Comparison of ENCODE assay signal across 22 cellular contexts in the genomic region with DNA sequence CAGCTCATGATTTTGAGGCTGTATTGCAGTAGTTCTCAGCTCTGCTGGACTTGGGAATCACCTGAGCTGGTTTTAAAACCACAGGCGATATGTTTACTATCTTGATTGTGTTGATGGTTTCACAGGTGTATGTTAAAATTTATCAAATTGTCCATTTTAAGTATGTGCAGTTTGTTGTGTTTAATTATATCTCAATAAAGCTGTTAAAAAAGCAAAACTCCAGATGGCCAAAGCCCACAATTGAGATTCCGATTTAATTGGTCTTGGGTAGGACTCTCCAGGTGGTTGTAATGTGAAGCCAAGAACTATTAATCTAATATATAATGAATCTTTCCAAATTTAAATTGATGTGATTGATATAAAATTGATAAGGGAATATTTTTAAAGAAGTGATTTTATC. TPM values are rescaled to one million over a fixed set of nuclear protein-coding genes. Genes with fewer than 3 reads are reported as not detected.
"Had no signal": no experiment of that assay in that cellular context is flagged by ENCODE, and none has a peak within 500 bp of the region (broad histone marks: within the 10 kb centered on the region; RNA-seq: fewer than 3 reads in every experiment).

No MANE protein-coding gene starts in this region.

- H3K4me3 ChIP-seq: coronary artery, ovary, skin epidermis, uterus had no signal

- H3K27me3 ChIP-seq: brain microvascular endothelial cell, ovary, uterus had no signal

- DNase-seq: activated CD4-positive, alpha-beta memory T cell treated with anti-CD3 and anti-CD28 coated beads, Interleukin-2, amount 10 ng/mL, durations not matched to agents 7 days and 5 days; activated CD4-positive, alpha-beta T cell treated with anti-CD3 and anti-CD28 coated beads for 1 hour; activated CD4-positive, alpha-beta T cell treated with anti-CD3 and anti-CD28 coated beads, Interleukin-2, amount 10 ng/mL, durations not matched to agents 7 days and 5 days; activated gamma-delta T cell treated with Interleukin-2 at 50 U/mL for 16 hours; activated naive CD4-positive, alpha-beta T cell treated with anti-CD3 and anti-CD28 coated beads, Interleukin-2, amount 50 U/mL, for 16 hours; activated T-cell treated with anti-CD3 and anti-CD28 coated beads, Interleukin-2, amount 50 U/mL, for 4 hours; amniotic stem cell; brain microvascular endothelial cell; effector memory CD8-positive, alpha-beta T cell; foreskin fibroblast; immature natural killer cell; kidney; left colon; mammary epithelial cell; ovary; retina; stimulated activated CD4-positive, alpha-beta T cell treated with anti-CD3 and anti-CD28 coated beads, Interleukin-12 subunit alpha, Interleukin-12 subunit beta, amount 100 ng/mL, for 4 hours; stimulated activated CD4-positive, alpha-beta T cell treated with anti-CD3 and anti-CD28 coated beads, Interleukin-4, amount 100 ng/mL, for 1 hour; uterus had no signal

- H3K27ac ChIP-seq: brain microvascular endothelial cell, coronary artery, ovary, skin epidermis, uterus had no signal

RNA-seq across cellular contexts. Expression of gene NRCAM, which starts 48.6 kb away (rescaled TPM):
- total RNA-seq: activated CD4-positive, alpha-beta memory T cell treated with anti-CD3 and anti-CD28 coated beads, Interleukin-2, amount 10 ng/mL, durations not matched to agents 7 days and 5 days; activated T-helper 17 cell treated with anti-CD3 and anti-CD28 coated beads, Interleukin-2, amount 50 U/mL, for 72 hours had no signal
